18 cellular contexts compared by ENCODE assay signal in genomic region chr3:171684226-171684625, GRCh38.
DNase-seq lines count a peak whose midpoint lies in the region; ATAC-seq and TF ChIP-seq lines count a peak whose summit lies in the region.
"Had no signal": no experiment of that assay in that cellular context is flagged by ENCODE, and none has a peak within 500 bp of the region (broad histone marks: within the 10 kb centered on the region; RNA-seq: fewer than 3 reads in every experiment).

No MANE protein-coding gene starts in this region.

- no peaks in the 10 kb centered on the region for H3K9me3 Mint-ChIP-seq in activated T-helper 1 cell treated with anti-CD3 and anti-CD28 coated beads, Interleukin-12 subunit alpha, Interleukin-12 subunit beta, Interleukin-2, Interleukin-4 antibody, amounts not matched to agents 30 ng/mL and 10 ng/mL and 1 ng/mL, durations not matched to agents 14 hours and 24 hours and 36 hours
- H3K9me3 Mint-ChIP-seq: CD8-positive, alpha-beta memory T cell; GM23338; IgD-negative memory B cell had no signal

- no peak overlapping the region for H3K27ac Mint-ChIP-seq in activated T-helper 1 cell treated with anti-CD3 and anti-CD28 coated beads, Interleukin-12 subunit alpha, Interleukin-12 subunit beta, Interleukin-2, Interleukin-4 antibody, amounts not matched to agents 30 ng/mL and 10 ng/mL and 1 ng/mL, durations not matched to agents 14 hours and 24 hours and 36 hours
- H3K27ac Mint-ChIP-seq: CD4-positive, CD25-positive, alpha-beta regulatory T cell; CD8-positive, alpha-beta memory T cell; GM23338; IgD-negative memory B cell had no signal

- no peak overlapping the region for H3K4me3 Mint-ChIP-seq in activated T-helper 1 cell treated with anti-CD3 and anti-CD28 coated beads, Interleukin-12 subunit alpha, Interleukin-12 subunit beta, Interleukin-2, Interleukin-4 antibody, amounts not matched to agents 30 ng/mL and 10 ng/mL and 1 ng/mL, durations not matched to agents 14 hours and 24 hours and 36 hours
- H3K4me3 Mint-ChIP-seq: CD4-positive, CD25-positive, alpha-beta regulatory T cell; CD8-positive, alpha-beta memory T cell; GM23338; IgD-negative memory B cell had no signal

- no peak overlapping the region for H3K4me3 ChIP-seq in colonic mucosa
- H3K4me3 ChIP-seq in mucosa of rectum (ENCODE audit: low read length in 2 of 2): no peak overlapping the region
- H3K4me3 ChIP-seq: GM23338 had no signal

- no peaks in the 10 kb centered on the region for H3K27me3 ChIP-seq in colonic mucosa
- H3K27me3 ChIP-seq in mucosa of rectum (ENCODE audit: control insufficient read depth in 2 of 2, insufficient read depth in 2 of 2, low read length in 2 of 2): no peaks in the 10 kb centered on the region
- H3K27me3 ChIP-seq: BE2C had no signal

- H3K27ac ChIP-seq in colonic mucosa (peak overlapping the region; percentile 66), mucosa of rectum (ENCODE audit: low read depth in 2 of 2, low read length in 2 of 2) (peak overlapping the region; percentile 67 to 70)
- H3K27ac ChIP-seq: HL-60 had no signal

- DNase-seq in colonic mucosa (peak; percentile 50), left colon (peak in 1 of 2 donors; percentile 39), DMS79 treated with DMSO at 0.1 percent for 48 hours (lab: John Stamatoyannopoulos, UW) (no peak), T-helper 9 cell (no peak)
- no peak for DNase-seq in activated T-helper 1 cell treated with anti-CD3 and anti-CD28 coated beads, Interleukin-12 subunit alpha, Interleukin-12 subunit beta, Interleukin-2, Interleukin-4 antibody, amounts not matched to agents 30 ng/mL and 10 ng/mL and 1 ng/mL, durations not matched to agents 14 hours and 24 hours and 36 hours (ENCODE audit: low spot score)
- DNase-seq: ACHN; BE2C; C1 segment of cervical spinal cord; CD4-positive, CD25-positive, alpha-beta regulatory T cell; CD8-positive, alpha-beta memory T cell; COR-L47; DMS 273 treated with DMSO at 0.1 percent for 48 hours; DMS53; HCEC 1CT had no signal

- TF ChIP-seq CTCF in colonic mucosa (IDR thresholded peaks at IDR 0.05): no peak

- intact Hi-C loops in colonic mucosa (cut with DNase I) (no loop called here), left colon (cut with DNase I, micrococcal nuclease) (no loop called here)
- intact Hi-C loops in activated T-helper 1 cell treated with anti-CD3 and anti-CD28 coated beads, Interleukin-12 subunit alpha, Interleukin-12 subunit beta, Interleukin-2, Interleukin-4 antibody, amounts not matched to agents 30 ng/mL and 10 ng/mL and 1 ng/mL, durations not matched to agents 14 hours and 24 hours and 36 hours (cut with micrococcal nuclease): no loop called here

- H3K36me3 Mint-ChIP-seq in activated T-helper 1 cell treated with anti-CD3 and anti-CD28 coated beads, Interleukin-12 subunit alpha, Interleukin-12 subunit beta, Interleukin-2, Interleukin-4 antibody, amounts not matched to agents 30 ng/mL and 10 ng/mL and 1 ng/mL, durations not matched to agents 14 hours and 24 hours and 36 hours (ENCODE audit: low read depth): no peaks in the 10 kb centered on the region
- H3K36me3 Mint-ChIP-seq: CD4-positive, CD25-positive, alpha-beta regulatory T cell had no signal

- H3K4me1 ChIP-seq in colonic mucosa (peaks cover 4% of the 10 kb centered on the region), mucosa of rectum (ENCODE audit: control insufficient read depth in 2 of 2, insufficient read depth in 2 of 2, low read length in 2 of 2) (peaks cover 14 to 31% of the 10 kb centered on the region in 2 donors)
- H3K4me1 ChIP-seq: BE2C had no signal

- H3K9ac ChIP-seq in colonic mucosa (ENCODE audit: low read depth in 2 of 2, low read length in 2 of 2): no peak overlapping the region
- no peak overlapping the region for H3K9ac ChIP-seq in mucosa of rectum (ENCODE audit: low read depth in 1 of 2, low read length in 2 of 2)

- H3K4me1 Mint-ChIP-seq in activated T-helper 1 cell treated with anti-CD3 and anti-CD28 coated beads, Interleukin-12 subunit alpha, Interleukin-12 subunit beta, Interleukin-2, Interleukin-4 antibody, amounts not matched to agents 30 ng/mL and 10 ng/mL and 1 ng/mL, durations not matched to agents 14 hours and 24 hours and 36 hours (ENCODE audit: low read depth): no peaks in the 10 kb centered on the region
- H3K4me1 Mint-ChIP-seq: CD4-positive, CD25-positive, alpha-beta regulatory T cell; CD8-positive, alpha-beta memory T cell; GM23338; IgD-negative memory B cell had no signal

- no peaks in the 10 kb centered on the region for H3K9me3 ChIP-seq in colonic mucosa
- H3K9me3 ChIP-seq in mucosa of rectum (ENCODE audit: control insufficient read depth in 2 of 2, low read length in 2 of 2): no peaks in the 10 kb centered on the region
- H3K9me3 ChIP-seq: BE2C had no signal

- H3K36me3 ChIP-seq in colonic mucosa: no peaks in the 10 kb centered on the region
- H3K36me3 ChIP-seq in mucosa of rectum (ENCODE audit: control insufficient read depth in 2 of 2, insufficient read depth in 2 of 2, low read length in 2 of 2): peaks cover 3 to 4% of the 10 kb centered on the region in 2 donors
- H3K36me3 ChIP-seq: BE2C had no signal

- peak; percentile 81 for ATAC-seq in left colon
- ATAC-seq: GM23338 had no signal

- H3K27me3 Mint-ChIP-seq in activated T-helper 1 cell treated with anti-CD3 and anti-CD28 coated beads, Interleukin-12 subunit alpha, Interleukin-12 subunit beta, Interleukin-2, Interleukin-4 antibody, amounts not matched to agents 30 ng/mL and 10 ng/mL and 1 ng/mL, durations not matched to agents 14 hours and 24 hours and 36 hours (ENCODE audit: insufficient read depth): peaks cover 14% of the 10 kb centered on the region
